In the genomic region with DNA sequence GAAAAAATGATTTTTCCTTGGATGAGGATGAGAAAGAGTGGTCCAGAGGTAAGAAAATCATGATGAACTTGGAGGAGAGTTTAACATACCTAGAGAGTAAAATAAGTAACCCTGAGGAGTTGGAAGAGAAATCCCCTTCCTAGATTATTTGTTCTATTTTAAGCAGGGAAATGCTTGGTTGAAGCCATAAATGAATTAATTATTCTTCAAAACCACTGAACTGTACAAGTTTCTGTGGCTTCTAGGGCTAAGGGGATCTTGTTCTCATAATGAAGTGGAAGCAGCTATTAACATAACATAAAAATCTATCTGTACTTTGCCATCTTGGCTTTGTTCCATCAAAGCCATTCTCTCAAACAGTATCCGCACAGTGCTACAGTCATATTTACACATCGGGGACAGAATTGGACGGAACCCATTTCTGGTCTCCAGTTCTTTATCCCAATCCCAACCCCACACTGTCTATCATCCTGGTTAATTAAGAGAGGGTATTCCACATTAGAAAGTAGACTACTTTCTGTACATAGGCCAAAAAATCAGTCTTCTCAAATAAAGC, we compare ENCODE assay signal across 1 cellular context.
TF ChIP-seq lines count a peak whose summit lies in the region.

No MANE protein-coding gene starts in this region.

TF ChIP-seq in HepG2, 621 proteins besides CTCF, POLR2A, EP300 and RAD21:
- TF ChIP-seq ZNF180 (CRISPR knock-in tag; IDR thresholded peaks at IDR 0.05; ENCODE audit: borderline replicate concordance, low read depth) (no peak), ZNF761 (CRISPR knock-in tag; conservative IDR thresholded peaks at IDR 0.05) (no peak), ZNF737 (CRISPR knock-in tag; IDR thresholded peaks at IDR 0.05; ENCODE audit: borderline replicate concordance) (no peak), MAZ (IDR thresholded peaks at IDR 0.05; ENCODE audit: borderline replicate concordance, low read depth, low read length) (no peak), MAZ (CRISPR knock-in tag; IDR thresholded peaks at IDR 0.05; ENCODE audit: low read depth) (no peak), EED (CRISPR knock-in tag; IDR thresholded peaks at IDR 0.05) (no peak), ZNF839 (CRISPR knock-in tag; IDR thresholded peaks at IDR 0.05; ENCODE audit: borderline replicate concordance) (no peak), ZNF558 (CRISPR knock-in tag; IDR thresholded peaks at IDR 0.05; ENCODE audit: borderline replicate concordance) (no peak), ZFP36L2 (CRISPR knock-in tag; IDR thresholded peaks at IDR 0.05) (no peak), GATAD1 (CRISPR knock-in tag; IDR thresholded peaks at IDR 0.05) (no peak), ZSCAN30 (CRISPR knock-in tag; IDR thresholded peaks at IDR 0.05) (no peak), SOX13 (IDR thresholded peaks at IDR 0.05) (no peak), SOX13 (CRISPR knock-in tag; conservative IDR thresholded peaks at IDR 0.05 in 1 of 2, IDR thresholded peaks at IDR 0.05 in 1 of 2) (no peak), RCOR2 (CRISPR knock-in tag; IDR thresholded peaks at IDR 0.05) (no peak), TEAD2 (CRISPR knock-in tag; IDR thresholded peaks at IDR 0.05) (no peak), BORCS8-MEF2B (CRISPR knock-in tag; IDR thresholded peaks at IDR 0.05) (no peak), ZNF691 (CRISPR knock-in tag; IDR thresholded peaks at IDR 0.05; ENCODE audit: borderline replicate concordance, low read depth) (no peak), ZKSCAN8 (CRISPR knock-in tag; IDR thresholded peaks at IDR 0.05; ENCODE audit: borderline replicate concordance) (no peak)
- TF ChIP-seq, protein P1, sequence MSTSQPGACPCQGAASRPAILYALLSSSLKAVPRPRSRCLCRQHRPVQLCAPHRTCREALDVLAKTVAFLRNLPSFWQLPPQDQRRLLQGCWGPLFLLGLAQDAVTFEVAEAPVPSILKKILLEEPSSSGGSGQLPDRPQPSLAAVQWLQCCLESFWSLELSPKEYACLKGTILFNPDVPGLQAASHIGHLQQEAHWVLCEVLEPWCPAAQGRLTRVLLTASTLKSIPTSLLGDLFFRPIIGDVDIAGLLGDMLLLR (CRISPR knock-in tag; IDR thresholded peaks at IDR 0.05), result no peak
